ENCODE assay signal across 1 cellular context in the genomic region with DNA sequence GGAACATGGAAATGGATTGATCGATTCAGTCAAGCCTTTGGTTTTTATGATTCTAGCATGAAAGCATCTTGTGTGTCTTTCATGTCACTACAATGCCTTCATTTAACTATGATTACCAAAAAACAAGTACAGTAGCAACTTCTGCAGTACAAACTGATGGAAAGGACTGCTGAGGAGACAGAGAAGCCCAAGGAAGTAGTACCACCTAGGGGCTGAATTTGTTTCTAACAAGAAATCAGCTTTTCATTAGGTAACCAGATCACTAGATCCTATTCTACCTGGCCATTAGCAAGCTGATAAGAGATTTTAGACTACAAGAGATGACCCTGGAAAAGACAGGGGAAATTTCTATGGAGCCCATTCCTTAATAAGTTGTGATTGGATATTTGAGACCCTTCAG.
TF ChIP-seq lines count a peak whose summit lies in the region.

No MANE protein-coding gene starts in this region.

TF ChIP-seq in endothelial cell of umbilical vein, 7 proteins besides CTCF, POLR2A, EP300 and RAD21 (continued from another document):
- no peak for TF ChIP-seq FOS (IDR thresholded peaks at IDR 0.05; ENCODE audit: borderline replicate concordance, insufficient read depth, low read length)
